In the genomic region with DNA sequence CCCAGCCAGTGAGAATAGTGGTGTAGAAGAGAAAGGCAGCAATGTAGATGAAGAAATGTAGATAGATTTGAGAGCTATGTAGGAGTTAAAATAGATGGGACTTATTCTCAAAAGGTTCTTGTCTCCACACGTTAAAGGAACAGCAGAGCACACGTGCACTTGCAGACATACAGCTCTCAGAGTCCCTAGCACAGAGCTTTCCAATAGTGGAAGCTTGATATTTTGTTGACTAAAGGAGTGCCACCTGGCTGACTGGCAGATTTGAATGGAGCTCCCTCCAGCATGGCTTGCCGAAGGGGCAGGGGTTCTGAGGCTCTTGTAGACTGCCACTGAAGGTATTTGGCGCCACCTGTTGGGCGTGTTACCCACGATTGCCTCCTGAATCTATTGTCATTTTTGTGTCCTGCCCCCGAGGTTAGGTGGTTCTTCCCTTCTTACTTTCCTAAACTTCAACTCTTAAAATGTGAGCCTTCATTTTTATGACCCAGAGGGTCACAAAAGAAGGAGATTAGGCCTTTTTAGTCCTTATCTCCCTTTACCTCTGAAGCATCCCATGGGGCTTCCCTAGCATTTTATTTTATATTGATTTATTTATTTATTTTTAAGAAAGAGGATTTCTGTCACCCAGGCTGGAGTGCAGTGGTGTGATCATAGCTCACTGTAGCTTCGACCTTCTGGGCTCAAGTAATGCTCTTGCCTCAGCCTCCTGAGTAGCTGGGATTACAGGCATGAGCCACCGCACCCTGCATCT, we compare ENCODE assay signal across 8 cellular contexts. TPM values are rescaled to one million over a fixed set of nuclear protein-coding genes. Genes with fewer than 3 reads are reported as not detected.
A peak's percentile ranks its signal among the peaks of the same experiment; 100 is the strongest.
DNase-seq lines count a peak whose midpoint lies in the region; ATAC-seq and TF ChIP-seq lines count a peak whose summit lies in the region.

No MANE protein-coding gene starts in this region.

- peaks cover 3% of the 10 kb centered on the region; the same call in 1 of the 2 replicates for H3K79me2 ChIP-seq in DND-41 (ENCODE audit: insufficient read depth, low read length)

- H3K36me3 ChIP-seq in DND-41 (ENCODE audit: insufficient read depth, low read length): peaks cover 20% of the 10 kb centered on the region

- DNase-seq in DND-41: peak; percentile 89
- peak; percentile 79 for DNase-seq in NCI-H460 (ENCODE audit: extremely low read depth, low read depth)
- DNase-seq in activated CD4-positive, CD25-positive, alpha-beta regulatory T cell treated with anti-CD3 and anti-CD28 coated beads, Interleukin-2, amount 50 U/mL, for 16 hours (ENCODE audit: low read depth, low spot score): peak; percentile 81
- peak in 56 of 61 donors; percentile 22 to 96 (median 68) for DNase-seq in caudate nucleus (lab: John Stamatoyannopoulos, UW)
- peak; percentile 83 for DNase-seq in kidney tubule cell (ENCODE audit: low spot score)
- DNase-seq in stimulated activated CD4-positive, alpha-beta T cell treated with anti-CD3 and anti-CD28 coated beads, Interleukin-4, amount 100 ng/mL, for 1 hour: peak; percentile 93

- H3K4me2 ChIP-seq in DND-41 (ENCODE audit: insufficient read depth, low read length): no peak overlapping the region

- no peak overlapping the region for H3K4me3 ChIP-seq in DND-41 (ENCODE audit: low read depth in 1 of 2, low read length in 2 of 2)

- peaks cover 4% of the 10 kb centered on the region for H3K27me3 ChIP-seq in DND-41 (ENCODE audit: insufficient read depth, low read length, poor library complexity)

- H3K4me1 ChIP-seq in DND-41 (ENCODE audit: insufficient read depth, low read length): 0 out of 2 replicates have a peak, but pooled peaks cover 2% of the 10 kb centered on the region

- H3K9ac ChIP-seq in DND-41 (ENCODE audit: low read depth, low read length): no peak overlapping the region

- H3K27ac ChIP-seq in DND-41 (ENCODE audit: low read length): no peak overlapping the region
- H3K27ac ChIP-seq in caudate nucleus (ENCODE audit: low read depth, low read length): no peak overlapping the region

- no peak overlapping the region for H2AFZ ChIP-seq in DND-41 (ENCODE audit: low read depth, low read length)

- H3K9me3 ChIP-seq in DND-41 (ENCODE audit: insufficient read depth, low read length, severe bottlenecking): no peaks in the 10 kb centered on the region

- H4K20me1 ChIP-seq in DND-41 (ENCODE audit: insufficient read depth, low read length): peaks cover 18% of the 10 kb centered on the region

- TF ChIP-seq CTCF in DND-41 (IDR thresholded peaks at IDR 0.05; ENCODE audit: borderline replicate concordance, extremely low read depth, low read length, poor library complexity, severe bottlenecking): peak; percentile 94

- ATAC-seq in DND-41 (ENCODE audit: insufficient read depth, low read depth) (peak; percentile 86), HG03135 (IDR thresholded peaks at IDR 0.05; ENCODE audit: unreplicated experiment) (peak; percentile 48), HG03565 (IDR thresholded peaks at IDR 0.05; ENCODE audit: unreplicated experiment) (no peak)

RNA-seq across cellular contexts. Expression of gene BRD2, which starts 16.4 kb away (rescaled TPM):
- total RNA-seq in NCI-H460 (2014; rRNA removed; shearing (Covaris generic)): 132 and 133 TPM in 2 replicates
- polyA plus RNA-seq in NCI-H460 (2014; cell fraction: nucleus; rRNA removed): 184 and 248 TPM in 2 replicates

RNA-seq across cellular contexts. Expression of gene HLA-DOA, which starts 24.6 kb away (rescaled TPM):
- not detected in 2 replicates for total RNA-seq in NCI-H460 (2014; rRNA removed; shearing (Covaris generic))
- not detected in 2 replicates for polyA plus RNA-seq in NCI-H460 (2014; cell fraction: nucleus; rRNA removed)

RNA-seq across cellular contexts. Expression of gene HLA-DMA, which starts 31.9 kb away (rescaled TPM):
- total RNA-seq in NCI-H460 (2014; rRNA removed; shearing (Covaris generic)): 1.2 and 2.0 TPM in 2 replicates
- polyA plus RNA-seq in NCI-H460 (2014; cell fraction: nucleus; rRNA removed): 0.88 and 7.8 TPM in 2 replicates

RNA-seq across cellular contexts. Expression of gene HLA-DMB, which starts 44.0 kb away (rescaled TPM):
- not detected in 2 replicates for total RNA-seq in NCI-H460 (2014; rRNA removed; shearing (Covaris generic))
- not detected in 2 replicates for polyA plus RNA-seq in NCI-H460 (2014; cell fraction: nucleus; rRNA removed)
